Comparison of ENCODE assay signal across 7 cellular contexts in genomic region chr16:4270595-4270994, GRCh38. TPM values are rescaled to one million over a fixed set of nuclear protein-coding genes. Genes with fewer than 3 reads are reported as not detected.
DNase-seq lines count a peak whose midpoint lies in the region; ATAC-seq and TF ChIP-seq lines count a peak whose summit lies in the region.

No MANE protein-coding gene starts in this region.

- H3K27me3 ChIP-seq in HCT116 (ENCODE audit: insufficient read depth, low read length) (no peaks in the 10 kb centered on the region), foreskin keratinocyte (no peaks in the 10 kb centered on the region), spleen (replicated peaks in 1 of 7) (no peaks in the 10 kb centered on the region)

- no peaks in the 10 kb centered on the region for H3K9me2 ChIP-seq in HCT116 (ENCODE audit: insufficient read depth)

- H3K4me3 ChIP-seq in HCT116 (replicated peaks in 1 of 2; ENCODE audit: low read depth in 1 of 2, low read length in 2 of 2) (peak overlapping the region; percentile 68 to 84), spleen (peak overlapping the region in 7 of 8 donors; percentile 96 to 100 (median 99))

- peak overlapping the region; percentile 82 for H3K4me2 ChIP-seq in HCT116 (ENCODE audit: low read length)

- H3K36me3 ChIP-seq in HCT116 (ENCODE audit: control insufficient read depth in 1 of 2, insufficient read depth in 2 of 2, low read length in 2 of 2) = peaks cover 0 to 6% of the 10 kb centered on the region in 2 experiments; a peak in 1 of 4 replicates
- peaks cover 0 to 7% (median 0%) of the 10 kb centered on the region in 6 donors for H3K36me3 ChIP-seq in spleen

- no peak for ATAC-seq in HCT116
- no peak for ATAC-seq in T-cell (replicated peaks in 1 of 4)
- ATAC-seq in foreskin keratinocyte = no peak
- no peak for ATAC-seq in GM18907 (IDR thresholded peaks at IDR 0.05; ENCODE audit: unreplicated experiment)

- H3K9ac ChIP-seq in HCT116 (ENCODE audit: low read length) = peak overlapping the region; percentile 91

- DNase-seq in HCT116 (ENCODE audit: low read depth, low spot score) = no peak
- no peak for DNase-seq in T-cell
- DNase-seq in foreskin keratinocyte = no peak
- no peak for DNase-seq in spleen
- no peak for DNase-seq in SW 1271 (lab: John Stamatoyannopoulos, UW)
- DNase-seq in midbrain (lab: John Stamatoyannopoulos, UW) = no peak

- H3K9me3 ChIP-seq in HCT116 (ENCODE audit: control insufficient read depth in 1 of 2, insufficient read depth in 1 of 2, low read depth in 1 of 2, low read length in 2 of 2) = no peaks in the 10 kb centered on the region
- no peaks in the 10 kb centered on the region for H3K9me3 ChIP-seq in spleen

- H3K79me2 ChIP-seq in HCT116 (ENCODE audit: insufficient read depth, low read length) = peaks cover 67% of the 10 kb centered on the region

- intact Hi-C loops in HCT116 (cut with micrococcal nuclease) (no loop called here), spleen (cut with DNase I; ENCODE audit: low total_unique reads) (no loop called here)

- H3K27ac Mint-ChIP-seq in T-cell = peak overlapping the region; percentile 31 to 79

- peak overlapping the region; percentile 85 to 87 (median 86) for H3K4me3 Mint-ChIP-seq in T-cell

- no peak for TF ChIP-seq POLR2A in HCT116 (IDR thresholded peaks at IDR 0.05; ENCODE audit: borderline replicate concordance, extremely low read depth, insufficient read depth, insufficient read length)
- TF ChIP-seq POLR2A in spleen (IDR thresholded peaks at IDR 0.05) = no peak

- no peaks in the 10 kb centered on the region for H4K20me1 ChIP-seq in HCT116 (ENCODE audit: insufficient read depth)

- peaks cover 4% of the 10 kb centered on the region for H3K36me3 Mint-ChIP-seq in T-cell

- TF ChIP-seq CTCF in HCT116 (IDR thresholded peaks at IDR 0.05 in 2 of 3, conservative IDR thresholded peaks at IDR 0.05 in 1 of 3; ENCODE audit: borderline replicate concordance in 1 of 3, insufficient read depth in 1 of 3, low read depth in 2 of 3, low read length in 2 of 3) = no peak
- TF ChIP-seq CTCF in foreskin keratinocyte (conservative IDR thresholded peaks at IDR 0.05) = peak; percentile 27
- TF ChIP-seq CTCF in spleen (IDR thresholded peaks at IDR 0.05 in 8 of 11, conservative IDR thresholded peaks at IDR 0.05 in 3 of 11) = no peak

- H3K4me1 ChIP-seq in HCT116 (ENCODE audit: control insufficient read depth in 1 of 2, insufficient read depth in 2 of 2, low read length in 2 of 2) = peaks cover 8 to 34% of the 10 kb centered on the region in 2 experiments; a peak in 3 of 4 replicates
- H3K4me1 ChIP-seq in foreskin keratinocyte = no peaks in the 10 kb centered on the region
- peaks cover 10 to 51% (median 20%) of the 10 kb centered on the region in 6 donors for H3K4me1 ChIP-seq in spleen

- no peaks in the 10 kb centered on the region for H3K9me3 Mint-ChIP-seq in T-cell

- H3K27ac ChIP-seq in HCT116 (ENCODE audit: low read depth, low read length) (peak overlapping the region; percentile 91), foreskin keratinocyte (no peak overlapping the region), spleen (peak overlapping the region in 3 of 8 donors; percentile 90 to 95 (median 93))

- H3K4me1 Mint-ChIP-seq in T-cell = peaks cover 17 to 25% (median 25%) of the 10 kb centered on the region in 3 donors

- BruUV-seq in HCT116 (replicated peaks; lab: Mats Ljungman, UMichigan) = no TSS peak

- no peaks in the 10 kb centered on the region for H3K27me3 Mint-ChIP-seq in T-cell

- 79 to 94% (median 89%) methylated on average over 4 to 7 of the region's 7 CpGs for WGBS in spleen, 5 donors

- RAD21 ChIA-PET in HCT116 (lab: Charles Lee; ENCODE audit: low non-redundant PET in 1 of 2, low total read pairs in 2 of 2, uncharacterized antibody in 2 of 2, unreplicated experiment in 2 of 2) = no interaction called here

- POLR2A ChIA-PET in HCT116 (lab: Charles Lee) (no interaction called here), T-cell (lab: Charles Lee) (interaction anchor here in 1 of 2 donors (0.6 to 0.7 kb wide), 2 partner anchors 11 to 1357 kb away, joined by 3 read pairs; no protein-coding TSS in a partner anchor)

- no peak for TF ChIP-seq RAD21 in HCT116 (IDR thresholded peaks at IDR 0.05; ENCODE audit: low read depth)

- CTCF ChIA-PET in HCT116 (lab: Charles Lee) (interaction anchor here (1.6 to 6.8 kb wide), 3 partner anchors 8 to 40 kb away, joined by 10 to 37 read pairs (median 10); no protein-coding TSS in a partner anchor), T-cell (lab: Charles Lee) (interaction anchor here (0.6 to 3.1 kb wide), 2 partner anchors 17 to 354 kb away, joined by 3 to 28 read pairs; no protein-coding TSS in a partner anchor)

- no peak overlapping the region for H2AFZ ChIP-seq in HCT116 (ENCODE audit: low read depth, low read length, poor library complexity, severe bottlenecking)

TF ChIP-seq in HCT116, 20 proteins besides CTCF, POLR2A, EP300 and RAD21 (continues in another document):
- TF ChIP-seq ATF3 (IDR thresholded peaks at IDR 0.05) (no peak), CBX3 (IDR thresholded peaks at IDR 0.05; ENCODE audit: low read depth) (no peak), TCF7L2 (IDR thresholded peaks at IDR 0.05; ENCODE audit: borderline replicate concordance, extremely low read depth, insufficient read depth, insufficient read length) (no peak), ZNF274 (IDR thresholded peaks at IDR 0.05; ENCODE audit: low read depth, low read length) (no peak), ZBTB33 (IDR thresholded peaks at IDR 0.05; ENCODE audit: extremely low read depth, insufficient replicate concordance, low read length) (no peak), EGR1 (IDR thresholded peaks at IDR 0.05; ENCODE audit: low read depth) (no peak), REST (IDR thresholded peaks at IDR 0.05; ENCODE audit: low read depth) (no peak), ELF1 (IDR thresholded peaks at IDR 0.05; ENCODE audit: borderline replicate concordance, low read depth) (no peak), SIN3A (IDR thresholded peaks at IDR 0.05; ENCODE audit: low read depth) (no peak)

RNA-seq across cellular contexts. Expression of gene TFAP4, which starts 2.2 kb away (rescaled TPM):
- 37.1 TPM for total RNA-seq in HCT116 (2021; ENCODE audit: unreplicated experiment)
- 21.3 and 21.7 TPM in 2 replicates for polyA plus RNA-seq in HCT116 (2012)
- total RNA-seq in T-cell = 10 to 100 TPM; 15.1 to 35.2 (median 34.6) TPM
- total RNA-seq in foreskin keratinocyte = 13.7 and 19.7 TPM in 2 replicates
- 11.9 and 15.1 TPM in 2 replicates for polyA plus RNA-seq in foreskin keratinocyte
- total RNA-seq in spleen = 10 to 100 TPM in 4 of 7 donors, 1 to 10 TPM in 3; 8.5 to 14.9 (median 11.0) TPM
- 10 to 100 TPM in 2 of 3 donors, 1 to 10 TPM in 1; 7.6 to 14.2 (median 11.5) TPM for polyA plus RNA-seq in spleen

RNA-seq across cellular contexts. Expression of gene SRL, which starts 28.7 kb away (rescaled TPM):
- total RNA-seq in HCT116 (2021; ENCODE audit: unreplicated experiment) (not detected), T-cell (under 1 TPM in 1 of 5 donors, not detected in 4; 0.06 TPM), foreskin keratinocyte (not detected in 2 replicates), spleen (1 to 10 TPM; 2.1 to 5.8 (median 3.8) TPM)
- 0.03 TPM in 1 of 2 replicates, not detected in the other for polyA plus RNA-seq in HCT116 (2012)
- polyA plus RNA-seq in foreskin keratinocyte (not detected in 2 replicates), spleen (1 to 10 TPM in 1 of 3 donors, under 1 TPM in 2; 0.57 to 1.8 (median 0.62) TPM)

RNA-seq across cellular contexts. Expression of gene GLIS2, which starts 45.3 kb away (rescaled TPM):
- total RNA-seq in HCT116 (2021; ENCODE audit: unreplicated experiment) (18.2 TPM), T-cell (under 1 TPM in 3 of 5 donors, not detected in 2; 0.18 to 0.20 (median 0.19) TPM), foreskin keratinocyte (5.0 and 5.3 TPM in 2 replicates), spleen (1 to 10 TPM; 1.8 to 8.4 (median 4.8) TPM)
- 15.5 and 15.6 TPM in 2 replicates for polyA plus RNA-seq in HCT116 (2012)
- polyA plus RNA-seq in foreskin keratinocyte (9.5 TPM in 2 replicates), spleen (1 to 10 TPM in 2 of 3 donors, under 1 TPM in 1; 0.89 to 2.5 (median 2.0) TPM)
